1 cellular context compared by ENCODE assay signal in genomic region chr17:36242046-36242445, GRCh38. TPM values are rescaled to one million over a fixed set of nuclear protein-coding genes. Genes with fewer than 3 reads are reported as not detected.
"Had no signal": no experiment of that assay in that cellular context is flagged by ENCODE, and none has a peak within 500 bp of the region (broad histone marks: within the 10 kb centered on the region; RNA-seq: fewer than 3 reads in every experiment).

No MANE protein-coding gene starts in this region.

RNA-seq across cellular contexts. Expression of gene TBC1D3I, which starts 22.3 kb away (rescaled TPM):
- total RNA-seq: G401 had no signal

RNA-seq across cellular contexts. Expression of gene CCL4L2, which starts 31.2 kb away (rescaled TPM):
- total RNA-seq: G401 had no signal

RNA-seq across cellular contexts. Expression of gene CCL3L1, which starts 45.5 kb away (rescaled TPM):
- total RNA-seq: G401 had no signal
